In genomic region chr4:158580064-158580463, GRCh38 we compare ENCODE assay signal across 20 cellular contexts. TPM values are rescaled to one million over a fixed set of nuclear protein-coding genes. Genes with fewer than 3 reads are reported as not detected.
A peak's percentile ranks its signal among the peaks of the same experiment; 100 is the strongest.
DNase-seq lines count a peak whose midpoint lies in the region; ATAC-seq, FAIRE-seq and TF ChIP-seq lines count a peak whose summit lies in the region.
"Had no signal": no experiment of that assay in that cellular context is flagged by ENCODE, and none has a peak within 500 bp of the region (broad histone marks: within the 10 kb centered on the region; RNA-seq: fewer than 3 reads in every experiment).

No MANE protein-coding gene starts in this region.

- CTCF ChIA-PET in HepG2 (lab: Yijun Ruan, JAX; ENCODE audit: low intra/inter-chr PET ratio, low total read pairs) (no interaction called here), K562 (lab: Yijun Ruan, JAX; ENCODE audit: low intra/inter-chr PET ratio) (no interaction called here), Calu3 (lab: Charles Lee) (no interaction called here)

- no peak overlapping the region for H2AFZ ChIP-seq in HepG2 (ENCODE audit: low read length)
- no peak overlapping the region for H2AFZ ChIP-seq in K562 (ENCODE audit: low read depth, low read length)

- TF ChIP-seq RAD21 in HepG2 (CRISPR knock-in tag; IDR thresholded peaks at IDR 0.05) (no peak), K562 (CRISPR knock-in tag; conservative IDR thresholded peaks at IDR 0.05 in 1 of 2, IDR thresholded peaks at IDR 0.05 in 1 of 2) (no peak)

- no peak overlapping the region for H3K27ac ChIP-seq in HepG2 (ENCODE audit: extremely low read length, insufficient read depth, low read length)
- H3K27ac ChIP-seq in right lobe of liver, result no peak overlapping the region
- no peak overlapping the region for H3K27ac ChIP-seq in K562 (ENCODE audit: extremely low read depth, low read depth, low read length)
- H3K27ac ChIP-seq: BLaER1, HL-60 had no signal

- H3K9me1 ChIP-seq in K562 (ENCODE audit: control insufficient read depth, insufficient read depth, low read length), result no peaks in the 10 kb centered on the region

- H3K36me3 ChIP-seq in HepG2 (replicated peaks in 1 of 2; ENCODE audit: control insufficient read depth in 1 of 2, insufficient read depth in 2 of 2, low read length in 2 of 2) (no peaks in the 10 kb centered on the region), right lobe of liver (no peaks in the 10 kb centered on the region), K562 (ENCODE audit: control insufficient read depth, insufficient read depth, low read length) (no peaks in the 10 kb centered on the region)
- H3K36me3 ChIP-seq: BLaER1 had no signal

- no peak overlapping the region for H3K27ac Mint-ChIP-seq in Calu3 (ENCODE audit: unreplicated experiment)
- H3K27ac Mint-ChIP-seq in activated naive CD8-positive, alpha-beta T cell treated with anti-CD3 and anti-CD28 coated beads, Interleukin-2, amount 50 U/mL, for 24 hours, result no peak overlapping the region
- H3K27ac Mint-ChIP-seq: CD8-positive, alpha-beta memory T cell had no signal

- H3K4me3 ChIP-seq in HepG2 (replicated peaks in 1 of 3; ENCODE audit: insufficient read depth in 1 of 3, low read depth in 2 of 3, low read length in 3 of 3) (no peak overlapping the region), right lobe of liver (no peak overlapping the region), K562 (no peak overlapping the region)
- H3K4me3 ChIP-seq: BLaER1, GM12878 had no signal

- no peaks in the 10 kb centered on the region for H3K36me3 Mint-ChIP-seq in Calu3 (ENCODE audit: insufficient read depth, unreplicated experiment)
- no peaks in the 10 kb centered on the region for H3K36me3 Mint-ChIP-seq in activated naive CD8-positive, alpha-beta T cell treated with anti-CD3 and anti-CD28 coated beads, Interleukin-2, amount 50 U/mL, for 24 hours (ENCODE audit: low read depth)
- H3K36me3 Mint-ChIP-seq: CD8-positive, alpha-beta memory T cell had no signal

- POLR2A ChIA-PET in HepG2 (lab: Yijun Ruan, JAX) (no interaction called here), K562 (lab: Yijun Ruan, JAX) (no interaction called here)

- H3K27me3 Mint-ChIP-seq in Calu3 (ENCODE audit: unreplicated experiment), result no peaks in the 10 kb centered on the region
- H3K27me3 Mint-ChIP-seq in activated naive CD8-positive, alpha-beta T cell treated with anti-CD3 and anti-CD28 coated beads, Interleukin-2, amount 50 U/mL, for 24 hours, result peaks cover 3% of the 10 kb centered on the region

- peak; percentile 41; the same call in 2 of the 3 replicates for ATAC-seq in HepG2
- no peak for ATAC-seq in right lobe of liver
- ATAC-seq in K562, result peak; percentile 27; the same call in 1 of the 3 replicates
- ATAC-seq in GM21360 (IDR thresholded peaks at IDR 0.05; ENCODE audit: unreplicated experiment), result no peak
- no peak for ATAC-seq in activated naive CD8-positive, alpha-beta T cell treated with anti-CD3 and anti-CD28 coated beads, Interleukin-2, amount 50 U/mL, for 24 hours
- ATAC-seq: GM12878, HCT116 had no signal

- WGBS in HepG2 (ENCODE audit: low lambda C conversion rate), result 33% methylated on average over 1 of the region's 1 CpG
- 0% methylated on average over 1 of the region's 1 CpG for WGBS in right lobe of liver (ENCODE audit: insufficient coverage, low coverage, low lambda C conversion rate, missing lambda C conversion rate)
- 0% methylated on average over 1 of the region's 1 CpG for WGBS in K562 (ENCODE audit: insufficient coverage, low coverage, missing lambda C conversion rate)

- H3K27me3 ChIP-seq in HepG2 (ENCODE audit: control insufficient read depth in 1 of 2, insufficient read depth in 2 of 2, low read length in 2 of 2), result no peaks in the 10 kb centered on the region
- no peaks in the 10 kb centered on the region for H3K27me3 ChIP-seq in right lobe of liver
- H3K27me3 ChIP-seq in K562 (ENCODE audit: control insufficient read depth in 2 of 2, insufficient read depth in 2 of 2, low read length in 2 of 2), result no peaks in the 10 kb centered on the region
- H3K27me3 ChIP-seq: BLaER1 had no signal

- no peak overlapping the region for H3K9ac ChIP-seq in HepG2 (ENCODE audit: insufficient read depth, low read depth, low read length)
- H3K9ac ChIP-seq in K562 (ENCODE audit: insufficient read depth in 1 of 2, low read depth in 2 of 2, low read length in 2 of 2), result no peak overlapping the region
- H3K9ac ChIP-seq: BLaER1 had no signal

- H3K4me1 Mint-ChIP-seq in Calu3 (ENCODE audit: low read depth, unreplicated experiment), result no peaks in the 10 kb centered on the region
- H3K4me1 Mint-ChIP-seq in activated naive CD8-positive, alpha-beta T cell treated with anti-CD3 and anti-CD28 coated beads, Interleukin-2, amount 50 U/mL, for 24 hours, result no peaks in the 10 kb centered on the region
- H3K4me1 Mint-ChIP-seq: CD8-positive, alpha-beta memory T cell had no signal

- no peaks in the 10 kb centered on the region for H3K9me3 Mint-ChIP-seq in Calu3 (ENCODE audit: low read depth, unreplicated experiment)
- H3K9me3 Mint-ChIP-seq in activated naive CD8-positive, alpha-beta T cell treated with anti-CD3 and anti-CD28 coated beads, Interleukin-2, amount 50 U/mL, for 24 hours, result no peaks in the 10 kb centered on the region
- H3K9me3 Mint-ChIP-seq: CD8-positive, alpha-beta memory T cell had no signal

- BruUV-seq in HepG2 (replicated peaks; lab: Mats Ljungman, UMichigan) (no TSS peak), K562 (replicated peaks; lab: Mats Ljungman, UMichigan) (no TSS peak), Calu3 (replicated peaks; lab: Mats Ljungman, UMichigan) (no TSS peak)

- H3K4me3 Mint-ChIP-seq in Calu3 (ENCODE audit: low read depth, unreplicated experiment), result no peak overlapping the region
- no peak overlapping the region for H3K4me3 Mint-ChIP-seq in activated naive CD8-positive, alpha-beta T cell treated with anti-CD3 and anti-CD28 coated beads, Interleukin-2, amount 50 U/mL, for 24 hours
- H3K4me3 Mint-ChIP-seq: CD8-positive, alpha-beta memory T cell had no signal

- no peaks in the 10 kb centered on the region for H3K79me2 ChIP-seq in HepG2 (ENCODE audit: insufficient read depth, low read length)
- H3K79me2 ChIP-seq in K562 (ENCODE audit: control insufficient read depth, insufficient read depth, low read length), result no peaks in the 10 kb centered on the region

- intact Hi-C loops in HepG2 (cut with micrococcal nuclease; ENCODE audit: unreplicated experiment) (no loop called here), right lobe of liver (cut with DNase I) (no loop called here), K562 (cut with micrococcal nuclease) (no loop called here), Calu3 (cut with micrococcal nuclease; ENCODE audit: unreplicated experiment) (no loop called here)

- no peaks in the 10 kb centered on the region for H3K4me1 ChIP-seq in HepG2 (ENCODE audit: insufficient read depth, low read length)
- no peaks in the 10 kb centered on the region for H3K4me1 ChIP-seq in right lobe of liver
- no peaks in the 10 kb centered on the region for H3K4me1 ChIP-seq in K562 (replicated peaks in 1 of 2; ENCODE audit: control insufficient read depth in 2 of 2, insufficient read depth in 2 of 2, low read length in 2 of 2)
- H3K4me1 ChIP-seq: BLaER1, Caco-2 had no signal

- no peak for FAIRE-seq in HepG2 (lab: Jason Lieb, UNC)
- no peak for FAIRE-seq in K562 (lab: Jason Lieb, UNC)
- FAIRE-seq: GM12878, GM18507 had no signal

- DNase-seq in HepG2 (ENCODE audit: low spot score) (no peak), right lobe of liver (no peak), K562 (ENCODE audit: extremely low read depth in 1 of 4, low spot score in 3 of 4) (no peak), iPS-NIHi11 (ENCODE audit: low spot score) (peak; percentile 31), Calu3 (no peak), germinal center (ENCODE audit: low spot score) (no peak)
- DNase-seq in activated naive CD8-positive, alpha-beta T cell treated with anti-CD3 and anti-CD28 coated beads, Interleukin-2, amount 50 U/mL, for 24 hours, result no peak
- DNase-seq: 8988T; AML-193; Caco-2; CD8-positive, alpha-beta memory T cell; DMS53; GOT3 had no signal

- in situ Hi-C loops in HepG2 (cut with HindIII; ENCODE audit: extremely low pct_ligation_motif_present, low pct_unique_long_range_greater_than_20kb), result no loop called here
- in situ Hi-C loops in K562 (cut with MboI), result no loop called here

- TF ChIP-seq POLR2A in HepG2 (IDR thresholded peaks at IDR 0.05; ENCODE audit: insufficient read depth in 1 of 2, low read depth in 2 of 2, low read length in 2 of 2) (no peak), right lobe of liver (IDR thresholded peaks at IDR 0.05) (no peak), K562 (conservative IDR thresholded peaks at IDR 0.05) (no peak)

- TF ChIP-seq EP300 in HepG2 (IDR thresholded peaks at IDR 0.05; ENCODE audit: low read depth in 2 of 2, low read length in 2 of 2), result no peak
- no peak for TF ChIP-seq EP300 in HepG2 (CRISPR knock-in tag; IDR thresholded peaks at IDR 0.05; ENCODE audit: borderline replicate concordance)
- no peak for TF ChIP-seq EP300 in K562 (IDR thresholded peaks at IDR 0.05; ENCODE audit: low read length)

- H3K4me2 ChIP-seq in HepG2 (ENCODE audit: low read depth, low read length), result no peak overlapping the region
- H3K4me2 ChIP-seq in K562 (ENCODE audit: insufficient read depth, low read length), result no peak overlapping the region
- H3K4me2 ChIP-seq: BLaER1 had no signal

- TF ChIP-seq CTCF in HepG2 (CRISPR knock-in tag; IDR thresholded peaks at IDR 0.05) (no peak), right lobe of liver (IDR thresholded peaks at IDR 0.05) (no peak), K562 (IDR thresholded peaks at IDR 0.05 in 2 of 3, conservative IDR thresholded peaks at IDR 0.05 in 1 of 3; ENCODE audit: insufficient read depth in 2 of 3, low read depth in 1 of 3, low read length in 3 of 3) (no peak), Calu3 (IDR thresholded peaks at IDR 0.05; ENCODE audit: unreplicated experiment) (no peak)

- H3K9me3 ChIP-seq in HepG2 (ENCODE audit: low read length) (no peaks in the 10 kb centered on the region), right lobe of liver (no peaks in the 10 kb centered on the region), K562 (replicated peaks; ENCODE audit: control insufficient read depth, insufficient read depth, low read depth, low read length) (no peaks in the 10 kb centered on the region)
- H3K9me3 ChIP-seq: BLaER1, Caco-2 had no signal

- H4K20me1 ChIP-seq in HepG2 (ENCODE audit: insufficient read depth, low read length), result no peaks in the 10 kb centered on the region
- H4K20me1 ChIP-seq in K562 (replicated peaks; ENCODE audit: control insufficient read depth, insufficient read depth, low read length), result no peaks in the 10 kb centered on the region
- H4K20me1 ChIP-seq: BLaER1 had no signal

RNA-seq across cellular contexts. Expression of gene RXFP1, which starts 58.4 kb away (rescaled TPM):
- total RNA-seq in HepG2 (2016; rRNA removed; fragmentation: Illumina TruSeq; extraction: Trizol), result not detected in 2 replicates
- total RNA-seq in HepG2 (2016; cell fraction: cytosol; rRNA removed; fragmentation: Illumina TruSeq; extraction: Trizol; ENCODE audit: low read depth), result not detected in 2 replicates
- not detected in 2 replicates for total RNA-seq in HepG2 (2016; cell fraction: insoluble cytoplasmic fraction; rRNA removed; fragmentation: Illumina TruSeq; extraction: Trizol)
- not detected in 2 replicates for total RNA-seq in HepG2 (2016; cell fraction: membrane; rRNA removed; fragmentation: Illumina TruSeq; extraction: Trizol)
- not detected in 2 replicates for total RNA-seq in HepG2 (2016; cell fraction: nucleus; rRNA removed; fragmentation: Illumina TruSeq; extraction: Trizol)
- not detected in 2 replicates for polyA plus RNA-seq in HepG2 (2011; rRNA removed)
- not detected in 2 replicates for polyA plus RNA-seq in HepG2 (2011; cell fraction: cytosol; rRNA removed)
- polyA plus RNA-seq in HepG2 (2011; cell fraction: nucleus; rRNA removed), result not detected in 2 replicates
- not detected in 2 replicates for polyA plus RNA-seq in HepG2 (2012)
- not detected in 2 replicates for polyA plus RNA-seq in HepG2 (2016; cell fraction: cytosol; fragmentation: Illumina TruSeq; extraction: Trizol; ENCODE audit: low read depth)
- not detected in 2 replicates for polyA plus RNA-seq in HepG2 (2016; cell fraction: insoluble cytoplasmic fraction; fragmentation: Illumina TruSeq; extraction: Trizol; ENCODE audit: low read depth)
- polyA plus RNA-seq in HepG2 (2016; cell fraction: membrane; fragmentation: Illumina TruSeq; extraction: Trizol; ENCODE audit: low read depth), result not detected in 2 replicates
- not detected in 2 replicates for polyA plus RNA-seq in HepG2 (2016; cell fraction: nucleus; fragmentation: Illumina TruSeq; extraction: Trizol; ENCODE audit: insufficient read depth, low read depth)
- polyA minus RNA-seq in HepG2 (2011; rRNA and poly(A)+ RNA removed; ENCODE audit: low replicate concordance), result not detected in 2 replicates
- polyA minus RNA-seq in HepG2 (2011; cell fraction: cytosol; rRNA and poly(A)+ RNA removed), result not detected in 2 replicates
- polyA minus RNA-seq in HepG2 (2011; cell fraction: nucleus; rRNA and poly(A)+ RNA removed), result not detected in 2 replicates
- total RNA-seq in right lobe of liver, result 1 to 10 TPM in 4 of 6 experiments, under 1 TPM in 2; 0.88 to 3.4 (median 1.3) TPM
- not detected in 2 replicates for total RNA-seq in K562 (2011; cell fraction: chromatin; rRNA removed; ENCODE audit: low replicate concordance)
- not detected in 2 replicates for total RNA-seq in K562 (2011; cell fraction: nucleolus; rRNA removed)
- not detected in 2 replicates for total RNA-seq in K562 (2011; cell fraction: nucleoplasm; rRNA removed)
- not detected in 2 replicates for total RNA-seq in K562 (2014; rRNA removed)
- not detected in 2 replicates for total RNA-seq in K562 (2014; rRNA removed; fragmentation: Illumina TruSeq; extraction: Trizol)
- not detected in 2 replicates for total RNA-seq in K562 (2015; rRNA removed; fragmentation: Illumina TruSeq; extraction: Trizol)
- not detected in 2 replicates for total RNA-seq in K562 (2021)
- 0.06 TPM in 1 of 2 replicates, not detected in the other for polyA plus RNA-seq in K562 (2011; rRNA removed)
- polyA plus RNA-seq in K562 (2011; cell fraction: cytosol; rRNA removed), result not detected in 2 replicates
- polyA plus RNA-seq in K562 (2011; cell fraction: nucleus; rRNA removed), result not detected in 2 replicates
- 0.03 and 0.10 TPM in 2 replicates for polyA plus RNA-seq in K562 (2012)
- 0.04 TPM in 1 of 2 replicates, not detected in the other for polyA plus RNA-seq in K562 (2014; fragmentation: Illumina TruSeq; extraction: Trizol)
- polyA plus RNA-seq in K562 (2014; fragmentation: Nextera tagmentation; extraction: Ambion mirVana), result under 1 TPM in 1 of 2 experiments, not detected in 1; 0.03 TPM
- polyA plus RNA-seq in K562 (2014; rRNA removed), result not detected in 2 replicates
- polyA minus RNA-seq in K562 (2011; rRNA and poly(A)+ RNA removed), result not detected in 2 replicates
- not detected in 2 replicates for polyA minus RNA-seq in K562 (2011; cell fraction: cytosol; rRNA and poly(A)+ RNA removed)
- polyA minus RNA-seq in K562 (2011; cell fraction: nucleus; rRNA and poly(A)+ RNA removed), result not detected in 2 replicates
- total RNA-seq in Calu3 (2022), result not detected in 2 replicates
- total RNA-seq: Caco-2; CD8-positive, alpha-beta memory T cell; G401; GM12878 had no signal
- polyA plus RNA-seq: CD8-positive, alpha-beta memory T cell had no signal

Comparison
In these comparisons a context has a peak if more than half of its experiments do, and no peak if none do; other contexts are left out.
1. ATAC-seq: peak in HepG2 (single experiment) and K562 (single experiment); none in right lobe of liver (0 of 4), GM21360 (single experiment) and activated naive CD8-positive, alpha-beta T cell treated with anti-CD3 and anti-CD28 coated beads, Interleukin-2, amount 50 U/mL, for 24 hours (single experiment).